8 cellular contexts compared by ENCODE assay signal in the genomic region with DNA sequence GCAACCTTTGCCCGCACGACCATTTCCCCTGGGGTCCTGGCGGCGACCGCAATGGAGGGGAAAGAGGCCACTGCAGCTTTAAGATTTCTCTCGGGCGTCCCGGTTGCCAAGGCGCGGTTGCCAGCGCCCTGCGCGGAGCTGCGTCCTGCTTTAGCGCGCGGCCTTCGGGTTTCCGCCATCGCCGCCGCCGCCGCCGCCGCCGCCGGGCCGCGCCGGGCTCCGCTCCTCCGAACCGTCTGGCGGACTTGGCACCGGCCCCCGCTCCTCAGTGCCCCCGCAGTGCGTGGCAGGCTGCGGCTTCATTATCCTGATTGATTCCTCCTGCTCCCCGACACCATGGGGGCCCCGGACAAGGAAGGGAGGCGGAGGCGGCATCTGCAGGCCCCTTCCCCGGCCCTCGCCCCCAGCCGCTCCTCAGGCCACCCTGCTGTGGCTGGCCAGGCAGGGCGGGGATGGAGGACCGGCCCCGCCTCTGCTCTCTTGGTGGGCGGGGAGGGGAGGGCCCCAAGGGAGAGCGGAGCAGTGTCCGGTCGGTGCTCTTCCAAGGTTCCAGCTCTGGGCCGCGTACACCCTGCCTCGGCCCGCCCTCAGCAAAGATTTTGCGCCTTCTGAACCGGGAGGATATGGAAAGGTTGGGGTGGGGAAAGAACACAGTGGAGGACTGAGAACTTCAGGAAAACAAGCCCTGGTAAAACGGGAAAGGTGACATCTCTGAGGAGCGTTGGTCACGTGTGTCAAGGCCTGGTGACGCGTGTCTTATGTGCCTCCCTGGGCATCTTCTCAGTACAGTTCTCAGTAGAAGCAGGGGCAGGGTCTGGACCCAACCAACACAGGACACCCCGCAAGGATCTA. TPM values are rescaled to one million over a fixed set of nuclear protein-coding genes. Genes with fewer than 3 reads are reported as not detected.
DNase-seq lines count a peak whose midpoint lies in the region; ATAC-seq and TF ChIP-seq lines count a peak whose summit lies in the region.

No MANE protein-coding gene starts in this region.

- H3K4me3 ChIP-seq in fibroblast of pulmonary artery (replicated peaks; ENCODE audit: low read depth, low read length) = peak overlapping the region; percentile 62
- H3K4me3 ChIP-seq in naive thymus-derived CD4-positive, alpha-beta T cell (ENCODE audit: low read length) = no peak overlapping the region

- peak overlapping the region; percentile 79 for H3K4me3 Mint-ChIP-seq in activated T-helper 1 cell treated with anti-CD3 and anti-CD28 coated beads, Interleukin-12 subunit alpha, Interleukin-12 subunit beta, Interleukin-2, Interleukin-4 antibody, amounts not matched to agents 30 ng/mL and 10 ng/mL and 1 ng/mL, durations not matched to agents 14 hours and 24 hours and 36 hours
- peak overlapping the region; percentile 76 to 93 (median 82) for H3K4me3 Mint-ChIP-seq in naive thymus-derived CD4-positive, alpha-beta T cell
- H3K4me3 Mint-ChIP-seq in type B pancreatic cell = peak overlapping the region; percentile 97

- no peaks in the 10 kb centered on the region for H3K4me1 ChIP-seq in naive thymus-derived CD4-positive, alpha-beta T cell (ENCODE audit: control insufficient read depth in 2 of 2, insufficient read depth in 2 of 2, low read length in 2 of 2)

- peaks cover 5% of the 10 kb centered on the region for H3K4me1 Mint-ChIP-seq in activated T-helper 1 cell treated with anti-CD3 and anti-CD28 coated beads, Interleukin-12 subunit alpha, Interleukin-12 subunit beta, Interleukin-2, Interleukin-4 antibody, amounts not matched to agents 30 ng/mL and 10 ng/mL and 1 ng/mL, durations not matched to agents 14 hours and 24 hours and 36 hours (ENCODE audit: low read depth)
- H3K4me1 Mint-ChIP-seq in naive thymus-derived CD4-positive, alpha-beta T cell = peaks cover 0 to 9% (median 7%) of the 10 kb centered on the region in 7 donors
- peaks cover 10% of the 10 kb centered on the region for H3K4me1 Mint-ChIP-seq in type B pancreatic cell (ENCODE audit: unreplicated experiment)

- no peaks in the 10 kb centered on the region for H3K27me3 ChIP-seq in naive thymus-derived CD4-positive, alpha-beta T cell (ENCODE audit: control insufficient read depth in 2 of 2, insufficient read depth in 2 of 2, low read length in 2 of 2)

- peak; percentile 48 for ATAC-seq in naive thymus-derived CD4-positive, alpha-beta T cell

- H3K27me3 Mint-ChIP-seq in activated T-helper 1 cell treated with anti-CD3 and anti-CD28 coated beads, Interleukin-12 subunit alpha, Interleukin-12 subunit beta, Interleukin-2, Interleukin-4 antibody, amounts not matched to agents 30 ng/mL and 10 ng/mL and 1 ng/mL, durations not matched to agents 14 hours and 24 hours and 36 hours (ENCODE audit: insufficient read depth) = peaks cover 7% of the 10 kb centered on the region
- H3K27me3 Mint-ChIP-seq in naive thymus-derived CD4-positive, alpha-beta T cell = peaks cover 0 to 28% (median 5%) of the 10 kb centered on the region in 5 donors
- H3K27me3 Mint-ChIP-seq in type B pancreatic cell = peaks cover 19% of the 10 kb centered on the region

- TF ChIP-seq CTCF in GM10248 (IDR thresholded peaks at IDR 0.05; ENCODE audit: control extremely low read depth, extremely low read depth, low read depth, missing control alignments) (no peak), fibroblast of pulmonary artery (IDR thresholded peaks at IDR 0.05; ENCODE audit: low read length, missing control alignments) (no peak), type B pancreatic cell (conservative IDR thresholded peaks at IDR 0.05) (no peak)

- H3K9me3 ChIP-seq in naive thymus-derived CD4-positive, alpha-beta T cell (ENCODE audit: control insufficient read depth in 2 of 3, low read length in 3 of 3) = peaks cover 0 to 11% (median 0%) of the 10 kb centered on the region in 3 experiments

- H3K27ac ChIP-seq in naive thymus-derived CD4-positive, alpha-beta T cell (ENCODE audit: low read depth, low read length) = no peak overlapping the region

- H3K27ac Mint-ChIP-seq in activated T-helper 1 cell treated with anti-CD3 and anti-CD28 coated beads, Interleukin-12 subunit alpha, Interleukin-12 subunit beta, Interleukin-2, Interleukin-4 antibody, amounts not matched to agents 30 ng/mL and 10 ng/mL and 1 ng/mL, durations not matched to agents 14 hours and 24 hours and 36 hours = peak overlapping the region; percentile 64
- H3K27ac Mint-ChIP-seq in naive thymus-derived CD4-positive, alpha-beta T cell = peak overlapping the region in 4 of 9 donors; percentile 18 to 78 (median 50)
- H3K27ac Mint-ChIP-seq in type B pancreatic cell = peak overlapping the region; percentile 95

- intact Hi-C loops in activated T-helper 1 cell treated with anti-CD3 and anti-CD28 coated beads, Interleukin-12 subunit alpha, Interleukin-12 subunit beta, Interleukin-2, Interleukin-4 antibody, amounts not matched to agents 30 ng/mL and 10 ng/mL and 1 ng/mL, durations not matched to agents 14 hours and 24 hours and 36 hours (cut with micrococcal nuclease) = no loop called here
- intact Hi-C loops in naive thymus-derived CD4-positive, alpha-beta T cell (cut with micrococcal nuclease) = no loop called here

- H3K36me3 ChIP-seq in naive thymus-derived CD4-positive, alpha-beta T cell (ENCODE audit: control insufficient read depth in 2 of 3, insufficient read depth in 3 of 3, low read length in 3 of 3) = peaks cover 0 to 23% (median 0%) of the 10 kb centered on the region in 3 experiments

- CTCF ChIA-PET in GM10248 (lab: Yijun Ruan, JAX) = no interaction called here
- CTCF ChIA-PET in naive thymus-derived CD4-positive, alpha-beta T cell (lab: Charles Lee) = no interaction called here

- POLR2A ChIA-PET in GM10248 (lab: Yijun Ruan, JAX) = interaction anchor here (0.5 kb wide), 1 partner anchor 320 kb away, joined by 3 read pairs; no protein-coding TSS in a partner anchor
- POLR2A ChIA-PET in naive thymus-derived CD4-positive, alpha-beta T cell (lab: Charles Lee) = interaction anchor here (1.4 kb wide), 1 partner anchor 22 kb away, joined by 5 read pairs; no protein-coding TSS in a partner anchor

- H3K36me3 Mint-ChIP-seq in activated T-helper 1 cell treated with anti-CD3 and anti-CD28 coated beads, Interleukin-12 subunit alpha, Interleukin-12 subunit beta, Interleukin-2, Interleukin-4 antibody, amounts not matched to agents 30 ng/mL and 10 ng/mL and 1 ng/mL, durations not matched to agents 14 hours and 24 hours and 36 hours (ENCODE audit: low read depth) = peaks cover 18% of the 10 kb centered on the region
- H3K36me3 Mint-ChIP-seq in naive thymus-derived CD4-positive, alpha-beta T cell = peaks cover 15 to 39% (median 36%) of the 10 kb centered on the region in 5 donors
- peaks cover 11% of the 10 kb centered on the region for H3K36me3 Mint-ChIP-seq in type B pancreatic cell

- peaks cover 9% of the 10 kb centered on the region for H3K9me3 Mint-ChIP-seq in activated T-helper 1 cell treated with anti-CD3 and anti-CD28 coated beads, Interleukin-12 subunit alpha, Interleukin-12 subunit beta, Interleukin-2, Interleukin-4 antibody, amounts not matched to agents 30 ng/mL and 10 ng/mL and 1 ng/mL, durations not matched to agents 14 hours and 24 hours and 36 hours
- peaks cover 4 to 21% (median 14%) of the 10 kb centered on the region in 11 donors for H3K9me3 Mint-ChIP-seq in naive thymus-derived CD4-positive, alpha-beta T cell
- peaks cover 8% of the 10 kb centered on the region for H3K9me3 Mint-ChIP-seq in type B pancreatic cell

- DNase-seq in 8988T = peak; percentile 87
- DNase-seq in GM10248 (ENCODE audit: extremely low spot score) = peak; percentile 77
- peak; percentile 51 for DNase-seq in NCI-H345 (lab: John Stamatoyannopoulos, UW)
- DNase-seq in activated T-helper 1 cell treated with anti-CD3 and anti-CD28 coated beads, Interleukin-12 subunit alpha, Interleukin-12 subunit beta, Interleukin-2, Interleukin-4 antibody, amounts not matched to agents 30 ng/mL and 10 ng/mL and 1 ng/mL, durations not matched to agents 14 hours and 24 hours and 36 hours (ENCODE audit: low spot score) = peak; percentile 14
- DNase-seq in fibroblast of pulmonary artery (ENCODE audit: low read depth) = peak; percentile 70
- DNase-seq in naive thymus-derived CD4-positive, alpha-beta T cell = peak in 5 of 9 donors; percentile 16 to 45 (median 23)
- no peak for DNase-seq in type B pancreatic cell (ENCODE audit: extremely low spot score, unreplicated experiment)
- no peak for DNase-seq in superior temporal gyrus (ENCODE audit: extremely low spot score)

RNA-seq across cellular contexts. Expression of a gene that starts 34.0 kb away (rescaled TPM):
- not detected in 2 replicates for total RNA-seq in activated T-helper 1 cell treated with anti-CD3 and anti-CD28 coated beads, Interleukin-12 subunit alpha, Interleukin-12 subunit beta, Interleukin-2, Interleukin-4 antibody, amounts not matched to agents 30 ng/mL and 10 ng/mL and 1 ng/mL, durations not matched to agents 14 hours and 24 hours and 36 hours
- not detected for total RNA-seq in naive thymus-derived CD4-positive, alpha-beta T cell
- polyA plus RNA-seq in naive thymus-derived CD4-positive, alpha-beta T cell = not detected
- total RNA-seq in type B pancreatic cell (ENCODE audit: low replicate concordance) = not detected in 2 replicates

RNA-seq across cellular contexts. Expression of a gene that starts 53.1 kb away (rescaled TPM):
- total RNA-seq in activated T-helper 1 cell treated with anti-CD3 and anti-CD28 coated beads, Interleukin-12 subunit alpha, Interleukin-12 subunit beta, Interleukin-2, Interleukin-4 antibody, amounts not matched to agents 30 ng/mL and 10 ng/mL and 1 ng/mL, durations not matched to agents 14 hours and 24 hours and 36 hours = not detected in 2 replicates
- not detected for total RNA-seq in naive thymus-derived CD4-positive, alpha-beta T cell
- not detected for polyA plus RNA-seq in naive thymus-derived CD4-positive, alpha-beta T cell
- total RNA-seq in type B pancreatic cell (ENCODE audit: low replicate concordance) = 1.8 and 3.7 TPM in 2 replicates

Comparison
In these comparisons a context has a peak if more than half of its experiments do, and no peak if none do; other contexts are left out.
1. DNase-seq: peak in 8988T (single experiment), GM10248 (single experiment), NCI-H345 (single experiment), activated T-helper 1 cell treated with anti-CD3 and anti-CD28 coated beads, Interleukin-12 subunit alpha, Interleukin-12 subunit beta, Interleukin-2, Interleukin-4 antibody, amounts not matched to agents 30 ng/mL and 10 ng/mL and 1 ng/mL, durations not matched to agents 14 hours and 24 hours and 36 hours (single experiment), fibroblast of pulmonary artery (single experiment) and naive thymus-derived CD4-positive, alpha-beta T cell (5 of 9); none in type B pancreatic cell (single experiment) and superior temporal gyrus (single experiment).
2. Peak in every context shown above with its lines, with median percentiles within 50 percentile points of each other: H3K4me3 Mint-ChIP-seq.